ENCODE assay signal across 26 cellular contexts in genomic region chr16:3739636-3740035, GRCh38.
"Had no signal": no experiment of that assay in that cellular context is flagged by ENCODE, and none has a peak within 500 bp of the region (broad histone marks: within the 10 kb centered on the region; RNA-seq: fewer than 3 reads in every experiment).

No MANE protein-coding gene starts in this region.

- DNase-seq: activated CD4-positive, alpha-beta T cell treated with anti-CD3 and anti-CD28 coated beads for 4 hours; activated CD4-positive, alpha-beta T cell treated with anti-CD3 and anti-CD28 coated beads, Interleukin-2, amount 50 U/mL, for 4 hours; activated CD8-positive, alpha-beta memory T cell treated with anti-CD3 and anti-CD28 coated beads, Interleukin-2, amount 50 U/mL, for 4 hours; activated gamma-delta T cell treated with Interleukin-2 at 50 U/mL for 16 hours; activated naive CD8-positive, alpha-beta T cell treated with anti-CD3 and anti-CD28 coated beads for 36 hours; activated T-cell treated with anti-CD3 and anti-CD28 coated beads, Interleukin-2, amount 50 U/mL, for 1 hour; body of pancreas; dermis blood vessel endothelial cell; effector CD4-positive, alpha-beta T cell; gastrocnemius medialis; islet precursor cell; left cardiac atrium; left ventricle myocardium superior; retina; stimulated activated CD4-positive, alpha-beta T cell treated with anti-CD3 and anti-CD28 coated beads, Interleukin-2, amount 100 ng/mL, for 48 hours; trophoblast cell had no signal

- H3K4me1 Mint-ChIP-seq: activated naive CD8-positive, alpha-beta T cell treated with anti-CD3 and anti-CD28 coated beads for 36 hours; nephron had no signal

- H3K27ac Mint-ChIP-seq: activated naive CD8-positive, alpha-beta T cell treated with anti-CD3 and anti-CD28 coated beads for 36 hours; activated T-helper 1 cell treated with anti-CD3 and anti-CD28 coated beads, Interleukin-12 subunit alpha, Interleukin-12 subunit beta, Interleukin-2, Interleukin-4 antibody, amounts not matched to agents 30 ng/mL and 10 ng/mL and 1 ng/mL, durations not matched to agents 14 hours and 24 hours and 36 hours; nephron; stimulated activated naive CD8-positive, alpha-beta T cell treated with anti-CD3 and anti-CD28 coated beads, Interleukin-15, Interleukin-2, amounts not matched to agents 100 ng/mL and 50 ng/mL, for 24 hours had no signal

- H3K27me3 Mint-ChIP-seq: activated naive CD8-positive, alpha-beta T cell treated with anti-CD3 and anti-CD28 coated beads for 36 hours; stimulated activated naive CD8-positive, alpha-beta T cell treated with anti-CD3 and anti-CD28 coated beads, Interleukin-15, Interleukin-2, amounts not matched to agents 100 ng/mL and 50 ng/mL, for 24 hours had no signal

- H3K27me3 ChIP-seq: adrenal gland, body of pancreas, gastrocnemius medialis, hepatocyte, neutrophil, vagina had no signal

- ATAC-seq: body of pancreas, gastrocnemius medialis, left cardiac atrium, left ventricle myocardium superior had no signal

- H3K4me3 Mint-ChIP-seq: activated naive CD8-positive, alpha-beta T cell treated with anti-CD3 and anti-CD28 coated beads for 36 hours; activated T-helper 1 cell treated with anti-CD3 and anti-CD28 coated beads, Interleukin-12 subunit alpha, Interleukin-12 subunit beta, Interleukin-2, Interleukin-4 antibody, amounts not matched to agents 30 ng/mL and 10 ng/mL and 1 ng/mL, durations not matched to agents 14 hours and 24 hours and 36 hours; nephron; stimulated activated naive CD8-positive, alpha-beta T cell treated with anti-CD3 and anti-CD28 coated beads, Interleukin-15, Interleukin-2, amounts not matched to agents 100 ng/mL and 50 ng/mL, for 24 hours had no signal

- H3K27ac ChIP-seq: adrenal gland, gastrocnemius medialis, hepatocyte, neutrophil, prostate gland, thoracic aorta, vagina had no signal

- H3K9me3 Mint-ChIP-seq: activated naive CD8-positive, alpha-beta T cell treated with anti-CD3 and anti-CD28 coated beads for 36 hours; activated T-helper 1 cell treated with anti-CD3 and anti-CD28 coated beads, Interleukin-12 subunit alpha, Interleukin-12 subunit beta, Interleukin-2, Interleukin-4 antibody, amounts not matched to agents 30 ng/mL and 10 ng/mL and 1 ng/mL, durations not matched to agents 14 hours and 24 hours and 36 hours; nephron; stimulated activated naive CD8-positive, alpha-beta T cell treated with anti-CD3 and anti-CD28 coated beads, Interleukin-15, Interleukin-2, amounts not matched to agents 100 ng/mL and 50 ng/mL, for 24 hours had no signal

- H3K9me3 ChIP-seq: adrenal gland, body of pancreas, gastrocnemius medialis, neutrophil, prostate gland, thoracic aorta, vagina had no signal

- FAIRE-seq: colon had no signal

- H3K4me1 ChIP-seq: adrenal gland, prostate gland, vagina had no signal

- H3K4me3 ChIP-seq: adrenal gland, body of pancreas, gastrocnemius medialis, hepatocyte, prostate gland, thoracic aorta, vagina had no signal
